9 cellular contexts compared by ENCODE assay signal in the genomic region with DNA sequence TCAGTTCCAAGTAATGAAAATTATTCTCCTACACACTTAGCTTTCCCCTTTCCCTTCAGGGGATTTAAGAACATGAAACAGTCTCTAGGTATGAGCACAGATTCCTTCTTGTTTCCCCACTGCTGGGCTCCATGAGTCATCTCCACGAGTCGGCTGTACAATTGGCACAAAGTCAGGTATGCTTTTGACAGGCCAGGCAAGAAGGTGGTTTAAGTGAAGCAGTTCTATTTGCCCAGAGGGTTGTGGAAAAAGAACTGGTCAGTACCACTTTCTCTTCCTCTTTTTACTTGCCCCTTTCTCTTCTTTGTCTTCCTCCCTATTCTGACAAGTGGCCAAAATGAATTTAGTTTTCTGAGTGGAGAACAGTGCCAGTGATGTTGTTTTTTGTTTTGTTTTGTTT. TPM values are rescaled to one million over a fixed set of nuclear protein-coding genes. Genes with fewer than 3 reads are reported as not detected.
A peak's percentile ranks its signal among the peaks of the same experiment; 100 is the strongest.
DNase-seq lines count a peak whose midpoint lies in the region; ATAC-seq, FAIRE-seq and TF ChIP-seq lines count a peak whose summit lies in the region.
"Had no signal": no experiment of that assay in that cellular context is flagged by ENCODE, and none has a peak within 500 bp of the region (broad histone marks: within the 10 kb centered on the region; RNA-seq: fewer than 3 reads in every experiment).

No MANE protein-coding gene starts in this region.

- H3K9me3 Mint-ChIP-seq in memory B cell (no peaks in the 10 kb centered on the region), immature natural killer cell (no peaks in the 10 kb centered on the region)

- H3K4me3 ChIP-seq in GM12865 (ENCODE audit: low read depth, low read length), result no peak overlapping the region
- H3K4me3 ChIP-seq: ovary had no signal

- FAIRE-seq in D721Med (lab: Jason Lieb, UNC), result no peak

- H3K36me3 Mint-ChIP-seq in memory B cell, result peaks cover 21% of the 10 kb centered on the region
- peaks cover 10 to 43% (median 34%) of the 10 kb centered on the region in 3 donors for H3K36me3 Mint-ChIP-seq in immature natural killer cell

- DNase-seq in GM12865 (ENCODE audit: low read depth) (peak; percentile 82), LoVo (ENCODE audit: low spot score) (peak; percentile 65), brain pericyte (ENCODE audit: low read depth, low spot score) (peak; percentile 73), memory B cell (ENCODE audit: low spot score in 2 of 2) (no peak), NCI-H524 treated with DMSO at 0.1 percent for 48 hours (lab: John Stamatoyannopoulos, UW) (no peak), D721Med (ENCODE audit: insufficient read length, low spot score) (no peak), immature natural killer cell (no peak)

- H3K4me1 Mint-ChIP-seq in memory B cell, result peaks cover 8% of the 10 kb centered on the region
- peaks cover 6 to 12% of the 10 kb centered on the region in 2 donors for H3K4me1 Mint-ChIP-seq in immature natural killer cell

- peak overlapping the region; percentile 74 for H3K27ac Mint-ChIP-seq in memory B cell
- H3K27ac Mint-ChIP-seq in immature natural killer cell, result peak overlapping the region in 1 of 6 donors; percentile 18

- no peak for TF ChIP-seq CTCF in GM12865 (IDR thresholded peaks at IDR 0.05; ENCODE audit: insufficient read depth, low read depth, low read length, missing control alignments)
- TF ChIP-seq CTCF in D721Med (IDR thresholded peaks at IDR 0.05; ENCODE audit: insufficient read depth, missing control alignments), result no peak

- ATAC-seq in GM21825 (IDR thresholded peaks at IDR 0.05; ENCODE audit: unreplicated experiment) (peak; percentile 91), memory B cell (ENCODE audit: low read depth) (no peak)

- H3K27me3 Mint-ChIP-seq in memory B cell (no peaks in the 10 kb centered on the region), immature natural killer cell (ENCODE audit: low read depth in 3 of 3) (peaks cover 0 to 6% (median 2%) of the 10 kb centered on the region in 3 donors)

- H3K4me3 Mint-ChIP-seq in memory B cell (no peak overlapping the region), immature natural killer cell (no peak overlapping the region)

RNA-seq across cellular contexts. Expression of a gene that starts 16.3 kb away (rescaled TPM):
- 10 to 100 TPM; 15.7 to 78.5 (median 25.5) TPM for polyA plus RNA-seq in immature natural killer cell

Comparison
In these comparisons a context has a peak if more than half of its experiments do, and no peak if none do; other contexts are left out.
1. DNase-seq: peak in GM12865 (single experiment), LoVo (single experiment) and brain pericyte (single experiment); none in memory B cell (0 of 2), NCI-H524 treated with DMSO at 0.1 percent for 48 hours (single experiment), D721Med (single experiment) and immature natural killer cell (0 of 3).